Comparison of ENCODE assay signal across 8 cellular contexts in genomic region chr21:45615145-45615711, GRCh38. TPM values are rescaled to one million over a fixed set of nuclear protein-coding genes. Genes with fewer than 3 reads are reported as not detected.
DNase-seq lines count a peak whose midpoint lies in the region; ATAC-seq and TF ChIP-seq lines count a peak whose summit lies in the region.

No MANE protein-coding gene starts in this region.

- H3K9me3 Mint-ChIP-seq in T-helper 1 cell treated with Interleukin-12 subunit alpha and Interleukin-12 subunit beta and Interleukin-4 antibody, amounts not matched to agents 30 μg/mL and 1 μg/mL, for 36 hours, result no peaks in the 10 kb centered on the region

- peak in 8 of 11 experiments; percentile 10 to 44 (median 40) for TF ChIP-seq CTCF in spleen (IDR thresholded peaks at IDR 0.05 in 8 of 11, conservative IDR thresholded peaks at IDR 0.05 in 3 of 11)

- intact Hi-C loops in spleen (cut with DNase I; ENCODE audit: low total_unique reads), result no loop called here

- peaks cover 0 to 5% (median 0%) of the 10 kb centered on the region in 8 donors for H3K9me3 ChIP-seq in spleen

- H3K36me3 ChIP-seq in spleen, result peaks cover 0 to 6% (median 0%) of the 10 kb centered on the region in 6 donors

- peak overlapping the region in 3 of 8 donors; percentile 6 to 58 (median 22) for H3K4me3 ChIP-seq in spleen

- TF ChIP-seq POLR2A in spleen (IDR thresholded peaks at IDR 0.05), result no peak

- H3K27ac ChIP-seq in spleen, result peak overlapping the region; percentile 60 to 90 (median 70)

- ATAC-seq in GM21423 (IDR thresholded peaks at IDR 0.05; ENCODE audit: unreplicated experiment), result peak; percentile 63
- no peak for ATAC-seq in HG02852 (IDR thresholded peaks at IDR 0.05; ENCODE audit: unreplicated experiment)

- no peaks in the 10 kb centered on the region for H3K36me3 Mint-ChIP-seq in T-helper 1 cell treated with Interleukin-12 subunit alpha and Interleukin-12 subunit beta and Interleukin-4 antibody, amounts not matched to agents 30 μg/mL and 1 μg/mL, for 36 hours (ENCODE audit: low read depth)

- DNase-seq in activated naive CD8-positive, alpha-beta T cell treated with anti-CD3 and anti-CD28 coated beads, Interleukin-2, amount 50 U/mL, for 16 hours (ENCODE audit: low read depth, low spot score), result peak; percentile 77
- DNase-seq in spleen (peak; percentile 94), midbrain (lab: John Stamatoyannopoulos, UW) (no peak), NCI-H1105 treated with DMSO at 0.1 percent for 48 hours (lab: John Stamatoyannopoulos, UW) (no peak), hippocampal formation (lab: John Stamatoyannopoulos, UW) (no peak)

- peak overlapping the region; percentile 75 for H3K27ac Mint-ChIP-seq in T-helper 1 cell treated with Interleukin-12 subunit alpha and Interleukin-12 subunit beta and Interleukin-4 antibody, amounts not matched to agents 30 μg/mL and 1 μg/mL, for 36 hours

- H3K27me3 ChIP-seq in spleen (replicated peaks in 1 of 7), result peaks cover 0 to 10% (median 0%) of the 10 kb centered on the region in 7 donors

- 40 to 48% (median 47%) methylated on average over 27 of the region's 27 CpGs for WGBS in spleen, 5 donors

- H3K4me1 Mint-ChIP-seq in T-helper 1 cell treated with Interleukin-12 subunit alpha and Interleukin-12 subunit beta and Interleukin-4 antibody, amounts not matched to agents 30 μg/mL and 1 μg/mL, for 36 hours (ENCODE audit: low read depth), result peaks cover 9% of the 10 kb centered on the region

- H3K27me3 Mint-ChIP-seq in T-helper 1 cell treated with Interleukin-12 subunit alpha and Interleukin-12 subunit beta and Interleukin-4 antibody, amounts not matched to agents 30 μg/mL and 1 μg/mL, for 36 hours (ENCODE audit: low read depth), result peaks cover 30% of the 10 kb centered on the region

- H3K4me3 Mint-ChIP-seq in T-helper 1 cell treated with Interleukin-12 subunit alpha and Interleukin-12 subunit beta and Interleukin-4 antibody, amounts not matched to agents 30 μg/mL and 1 μg/mL, for 36 hours, result peak overlapping the region; percentile 83

- peaks cover 2 to 59% (median 29%) of the 10 kb centered on the region in 6 donors for H3K4me1 ChIP-seq in spleen

RNA-seq across cellular contexts. Expression of gene PCBP3, which starts 28.3 kb away (rescaled TPM):
- 10 to 100 TPM in 6 of 7 donors, 1 to 10 TPM in 1; 5.8 to 31.6 (median 18.4) TPM for total RNA-seq in spleen
- 10 to 100 TPM in 2 of 3 donors, 1 to 10 TPM in 1; 4.2 to 16.4 (median 10.5) TPM for polyA plus RNA-seq in spleen

Comparison
In these comparisons a context has a peak if more than half of its experiments do, and no peak if none do; other contexts are left out.
1. DNase-seq: peak in activated naive CD8-positive, alpha-beta T cell treated with anti-CD3 and anti-CD28 coated beads, Interleukin-2, amount 50 U/mL, for 16 hours (single experiment) and spleen (single experiment); none in midbrain (single experiment), NCI-H1105 treated with DMSO at 0.1 percent for 48 hours (single experiment) and hippocampal formation (0 of 2).